ENCODE assay signal across 21 cellular contexts in the genomic region with DNA sequence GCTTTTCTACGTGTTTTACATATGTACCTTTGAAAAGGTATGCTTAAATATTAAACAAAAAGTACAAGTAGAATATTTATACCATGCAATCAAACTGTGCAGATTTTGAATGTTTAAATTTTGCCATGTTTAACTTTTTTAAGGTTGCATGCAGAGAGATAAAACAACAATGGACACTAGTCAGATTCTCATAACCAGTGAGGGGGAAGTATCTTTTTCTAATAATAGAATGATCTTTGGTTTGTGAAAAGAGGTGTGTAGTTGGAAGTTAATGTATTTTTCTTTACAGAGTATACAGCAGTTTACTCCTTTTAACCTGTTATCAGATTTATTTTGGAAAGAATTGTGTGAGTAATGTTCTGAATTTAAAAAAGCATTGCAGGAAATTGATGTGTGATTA.
"Had no signal": no experiment of that assay in that cellular context is flagged by ENCODE, and none has a peak within 500 bp of the region (broad histone marks: within the 10 kb centered on the region; RNA-seq: fewer than 3 reads in every experiment).

No MANE protein-coding gene starts in this region.

- ATAC-seq: esophagus mucosa; naive thymus-derived CD8-positive, alpha-beta T cell; right cardiac atrium; stimulated activated naive CD8-positive, alpha-beta T cell treated with anti-CD3 and anti-CD28 coated beads, Interleukin-15, Interleukin-2, amounts not matched to agents 100 U/mL and 50 U/mL, for 24 hours had no signal

- DNase-seq: dermis blood vessel endothelial cell; endodermal cell; heart left ventricle; hypothalamus; kidney glomerular epithelial cell; naive thymus-derived CD8-positive, alpha-beta T cell; posterior cingulate gyrus; right cardiac atrium; small intestine; stimulated activated CD4-positive, alpha-beta T cell treated with anti-CD3 and anti-CD28 coated beads, Interleukin-12 subunit alpha, Interleukin-12 subunit beta, amount 100 ng/mL, for 4 hours; stimulated activated naive CD8-positive, alpha-beta T cell treated with anti-CD3 and anti-CD28 coated beads, Interleukin-15, Interleukin-2, amounts not matched to agents 100 U/mL and 50 U/mL, for 24 hours; thyroid gland; uterus had no signal

- H3K9me3 Mint-ChIP-seq: endodermal cell, type B pancreatic cell had no signal

- H3K4me3 ChIP-seq: heart left ventricle, suprapubic skin, thyroid gland, uterus had no signal

- H3K36me3 ChIP-seq: heart left ventricle, neutrophil, suprapubic skin, thyroid gland, uterus had no signal

- FAIRE-seq: colon, endothelial cell of umbilical vein, frontal cortex, islet of Langerhans, small intestine had no signal

- H3K27me3 Mint-ChIP-seq: naive thymus-derived CD8-positive, alpha-beta T cell; type B pancreatic cell had no signal

- H3K4me1 ChIP-seq: uterus had no signal

- H3K27ac ChIP-seq: heart left ventricle, neutrophil, suprapubic skin, thyroid gland, uterus had no signal

- H3K27ac Mint-ChIP-seq: endodermal cell, type B pancreatic cell had no signal

- H3K4me3 Mint-ChIP-seq: endodermal cell; naive thymus-derived CD8-positive, alpha-beta T cell; type B pancreatic cell had no signal

- H3K27me3 ChIP-seq: heart left ventricle, neutrophil, suprapubic skin, thyroid gland, uterus had no signal

- H3K9me3 ChIP-seq: neutrophil, suprapubic skin, thyroid gland, uterus had no signal
